In genomic region chr12:99966429-99966828, GRCh38 we compare ENCODE assay signal across 8 cellular contexts.
"Had no signal": no experiment of that assay in that cellular context is flagged by ENCODE, and none has a peak within 500 bp of the region (broad histone marks: within the 10 kb centered on the region; RNA-seq: fewer than 3 reads in every experiment).

No MANE protein-coding gene starts in this region.

- H3K9me3 ChIP-seq: HAP-1 had no signal

- H3K36me3 ChIP-seq: HAP-1 had no signal

- H3K27ac ChIP-seq: GM23248 had no signal

- H3K4me1 ChIP-seq: HAP-1 had no signal

- H3K4me3 ChIP-seq: GM23248, GM23338, HAP-1 had no signal

- DNase-seq: GM23248, GOT3, H7, H9, HCEC 1CT, HFFc6 had no signal
